Comparison of ENCODE assay signal across 1 cellular context in the genomic region with DNA sequence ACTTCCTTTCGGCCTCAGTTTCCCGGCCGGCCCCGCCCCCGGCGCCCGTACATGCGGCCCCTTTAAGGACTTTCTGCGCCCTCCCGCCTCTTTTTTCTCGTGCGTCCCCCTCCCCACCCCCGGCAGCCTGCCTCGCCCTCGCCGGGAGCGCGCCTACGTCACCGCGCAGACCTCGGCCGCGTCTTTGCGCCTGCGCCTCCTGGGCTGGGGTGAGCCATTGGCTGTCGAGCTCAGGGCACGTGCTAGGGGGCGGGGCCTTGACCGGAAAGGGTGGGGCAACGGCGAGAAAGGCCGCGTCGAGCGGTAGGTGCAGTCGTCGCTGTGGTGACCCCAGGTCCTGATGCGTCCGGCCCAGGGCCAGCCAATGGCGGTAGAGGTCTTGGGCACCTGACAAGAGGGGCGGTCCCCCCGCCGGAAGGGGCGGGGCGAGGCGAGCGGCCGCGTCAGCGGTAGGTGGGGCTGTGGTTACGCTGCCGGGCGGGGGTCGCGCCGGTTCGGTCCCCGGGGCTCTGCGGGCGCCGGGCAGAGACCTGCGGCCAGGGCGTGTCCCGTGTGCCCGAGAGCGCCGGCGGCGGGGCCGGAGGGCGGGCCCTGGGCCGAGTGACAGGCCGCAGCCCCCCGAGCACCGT.
TF ChIP-seq lines count a peak whose summit lies in the region.

A gene with protein sequence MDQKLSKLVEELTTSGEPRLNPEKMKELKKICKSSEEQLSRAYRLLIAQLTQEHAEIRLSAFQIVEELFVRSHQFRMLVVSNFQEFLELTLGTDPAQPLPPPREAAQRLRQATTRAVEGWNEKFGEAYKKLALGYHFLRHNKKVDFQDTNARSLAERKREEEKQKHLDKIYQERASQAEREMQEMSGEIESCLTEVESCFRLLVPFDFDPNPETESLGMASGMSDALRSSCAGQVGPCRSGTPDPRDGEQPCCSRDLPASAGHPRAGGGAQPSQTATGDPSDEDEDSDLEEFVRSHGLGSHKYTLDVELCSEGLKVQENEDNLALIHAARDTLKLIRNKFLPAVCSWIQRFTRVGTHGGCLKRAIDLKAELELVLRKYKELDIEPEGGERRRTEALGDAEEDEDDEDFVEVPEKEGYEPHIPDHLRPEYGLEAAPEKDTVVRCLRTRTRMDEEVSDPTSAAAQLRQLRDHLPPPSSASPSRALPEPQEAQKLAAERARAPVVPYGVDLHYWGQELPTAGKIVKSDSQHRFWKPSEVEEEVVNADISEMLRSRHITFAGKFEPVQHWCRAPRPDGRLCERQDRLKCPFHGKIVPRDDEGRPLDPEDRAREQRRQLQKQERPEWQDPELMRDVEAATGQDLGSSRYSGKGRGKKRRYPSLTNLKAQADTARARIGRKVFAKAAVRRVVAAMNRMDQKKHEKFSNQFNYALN (plus strand): TSS at position 428 of the 629 bp plus-strand sequence. CDS start 884 bp downstream, outside the sequence.

TF ChIP-seq in HCT116, 20 proteins besides CTCF, POLR2A, EP300 and RAD21 (continued from another document):
- peak; percentile 37 for TF ChIP-seq TCF7L2 (IDR thresholded peaks at IDR 0.05; ENCODE audit: borderline replicate concordance, extremely low read depth, insufficient read depth, insufficient read length)
